Comparison of ENCODE assay signal across 2 cellular contexts in genomic region chr14:90678846-90679362, GRCh38.
TF ChIP-seq lines count a peak whose summit lies in the region.

No MANE protein-coding gene starts in this region.

TF ChIP-seq in IMR-90, 13 proteins besides CTCF, POLR2A, EP300 and RAD21:
- TF ChIP-seq SMC3 (IDR thresholded peaks at IDR 0.05; ENCODE audit: low read depth, low read length) (no peak), FOS (IDR thresholded peaks at IDR 0.05; ENCODE audit: low read depth, low read length) (no peak), CHD1 (IDR thresholded peaks at IDR 0.05; ENCODE audit: low read depth, low read length) (no peak), RCOR1 (IDR thresholded peaks at IDR 0.05; ENCODE audit: insufficient replicate concordance, low read length) (no peak)

TF ChIP-seq in WTC11, 78 proteins besides CTCF, POLR2A, EP300 and RAD21:
- TF ChIP-seq E2F4 (CRISPR knock-in tag; IDR thresholded peaks at IDR 0.05; ENCODE audit: borderline replicate concordance, low read depth) (no peak), TCF7 (CRISPR knock-in tag; IDR thresholded peaks at IDR 0.05; ENCODE audit: low read depth) (no peak), ZNF232 (CRISPR knock-in tag; IDR thresholded peaks at IDR 0.05) (no peak), ETV6 (CRISPR knock-in tag; IDR thresholded peaks at IDR 0.05) (no peak), ZNF138 (CRISPR knock-in tag; conservative IDR thresholded peaks at IDR 0.05) (no peak), NFYB (CRISPR knock-in tag; conservative IDR thresholded peaks at IDR 0.05; ENCODE audit: low read depth) (no peak), E2F1 (CRISPR knock-in tag; IDR thresholded peaks at IDR 0.05) (no peak)
